In genomic region chr7:75642810-75643486, GRCh38 we compare ENCODE assay signal across 8 cellular contexts.
DNase-seq lines count a peak whose midpoint lies in the region; ATAC-seq, FAIRE-seq and TF ChIP-seq lines count a peak whose summit lies in the region.

No MANE protein-coding gene starts in this region.

- H3K27me3 ChIP-seq in neutrophil (no peaks in the 10 kb centered on the region), upper lobe of left lung (no peaks in the 10 kb centered on the region)

- no peak for TF ChIP-seq POLR2A in upper lobe of left lung (IDR thresholded peaks at IDR 0.05)

- H3K36me3 ChIP-seq in neutrophil: no peaks in the 10 kb centered on the region
- H3K36me3 ChIP-seq in upper lobe of left lung: no peaks in the 10 kb centered on the region

- peaks cover 17 to 21% of the 10 kb centered on the region in 2 experiments for H3K4me1 ChIP-seq in neutrophil (ENCODE audit: control insufficient read depth in 1 of 2, insufficient read depth in 1 of 2, low read depth in 1 of 2, low read length in 1 of 2)
- H3K4me1 ChIP-seq in upper lobe of left lung: peaks cover 7 to 18% (median 14%) of the 10 kb centered on the region in 4 donors

- DNase-seq in AG10803 (ENCODE audit: low read depth) (peak; percentile 46), GM19239 (ENCODE audit: insufficient read length, low spot score) (peak; percentile 84), NCI-H748 treated with DMSO at 0.1 percent for 48 hours (lab: John Stamatoyannopoulos, UW) (peak; percentile 41), epithelial cell of prostate (ENCODE audit: low read depth, low spot score) (peak; percentile 36), upper lobe of left lung (peak in 1 of 2 donors; percentile 81), NCI-H128 (lab: John Stamatoyannopoulos, UW; ENCODE audit: unreplicated experiment) (no peak)
- peak; percentile 35 to 48 for DNase-seq in activated CD8-positive, alpha-beta memory T cell treated with anti-CD3 and anti-CD28 coated beads for 4 hours (ENCODE audit: low read depth in 2 of 2)

- TF ChIP-seq CTCF in AG10803 (conservative IDR thresholded peaks at IDR 0.05; ENCODE audit: low read length) (peak; percentile 66), neutrophil (IDR thresholded peaks at IDR 0.05) (peak; percentile 98), upper lobe of left lung (IDR thresholded peaks at IDR 0.05) (peak; percentile 75 to 91 (median 88))

- WGBS in upper lobe of left lung, 2 donors: 51 to 64% methylated on average over 9 of the region's 9 CpGs

- H3K27ac ChIP-seq in epithelial cell of prostate: no peak overlapping the region
- peak overlapping the region; percentile 52 for H3K27ac ChIP-seq in neutrophil
- H3K27ac ChIP-seq in upper lobe of left lung: peak overlapping the region in 1 of 4 donors; percentile 2

- peak; percentile 28 for FAIRE-seq in GM19239 (lab: Jason Lieb, UNC)

- TF ChIP-seq EP300 in upper lobe of left lung (IDR thresholded peaks at IDR 0.05): no peak

- peak; percentile 81 to 88 for ATAC-seq in upper lobe of left lung (ENCODE audit: low FRiP score in 2 of 2)

- H3K9me3 ChIP-seq in neutrophil (no peaks in the 10 kb centered on the region), upper lobe of left lung (no peaks in the 10 kb centered on the region)

- H3K4me3 ChIP-seq in AG10803 (ENCODE audit: low read length) (no peak overlapping the region), neutrophil (ENCODE audit: low read depth in 1 of 2, low read length in 1 of 2) (no peak overlapping the region), upper lobe of left lung (no peak overlapping the region)
